Comparison of ENCODE assay signal across 1 cellular context in the genomic region with DNA sequence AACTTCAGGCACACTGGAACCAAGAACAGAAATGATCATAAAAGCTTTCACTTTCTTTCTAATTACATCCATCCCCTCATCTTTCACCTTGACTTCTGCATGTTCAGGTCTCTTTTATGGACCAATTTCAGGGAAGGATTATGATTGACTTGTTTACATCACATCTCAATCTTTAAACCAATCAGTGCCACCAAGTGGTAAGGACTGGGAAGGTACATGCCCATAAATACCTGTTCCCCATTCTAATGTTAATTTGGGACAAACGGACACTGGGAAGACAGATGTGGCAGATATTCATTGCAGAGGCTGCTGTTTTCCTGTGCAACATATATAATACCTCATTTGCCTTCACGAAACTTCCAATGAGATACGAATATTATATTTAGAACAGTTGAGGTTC.
TF ChIP-seq lines count a peak whose summit lies in the region.

No MANE protein-coding gene starts in this region.

TF ChIP-seq in GM23338, 12 proteins besides CTCF, POLR2A, EP300 and RAD21 (continued from another document):
- TF ChIP-seq, protein P1, sequence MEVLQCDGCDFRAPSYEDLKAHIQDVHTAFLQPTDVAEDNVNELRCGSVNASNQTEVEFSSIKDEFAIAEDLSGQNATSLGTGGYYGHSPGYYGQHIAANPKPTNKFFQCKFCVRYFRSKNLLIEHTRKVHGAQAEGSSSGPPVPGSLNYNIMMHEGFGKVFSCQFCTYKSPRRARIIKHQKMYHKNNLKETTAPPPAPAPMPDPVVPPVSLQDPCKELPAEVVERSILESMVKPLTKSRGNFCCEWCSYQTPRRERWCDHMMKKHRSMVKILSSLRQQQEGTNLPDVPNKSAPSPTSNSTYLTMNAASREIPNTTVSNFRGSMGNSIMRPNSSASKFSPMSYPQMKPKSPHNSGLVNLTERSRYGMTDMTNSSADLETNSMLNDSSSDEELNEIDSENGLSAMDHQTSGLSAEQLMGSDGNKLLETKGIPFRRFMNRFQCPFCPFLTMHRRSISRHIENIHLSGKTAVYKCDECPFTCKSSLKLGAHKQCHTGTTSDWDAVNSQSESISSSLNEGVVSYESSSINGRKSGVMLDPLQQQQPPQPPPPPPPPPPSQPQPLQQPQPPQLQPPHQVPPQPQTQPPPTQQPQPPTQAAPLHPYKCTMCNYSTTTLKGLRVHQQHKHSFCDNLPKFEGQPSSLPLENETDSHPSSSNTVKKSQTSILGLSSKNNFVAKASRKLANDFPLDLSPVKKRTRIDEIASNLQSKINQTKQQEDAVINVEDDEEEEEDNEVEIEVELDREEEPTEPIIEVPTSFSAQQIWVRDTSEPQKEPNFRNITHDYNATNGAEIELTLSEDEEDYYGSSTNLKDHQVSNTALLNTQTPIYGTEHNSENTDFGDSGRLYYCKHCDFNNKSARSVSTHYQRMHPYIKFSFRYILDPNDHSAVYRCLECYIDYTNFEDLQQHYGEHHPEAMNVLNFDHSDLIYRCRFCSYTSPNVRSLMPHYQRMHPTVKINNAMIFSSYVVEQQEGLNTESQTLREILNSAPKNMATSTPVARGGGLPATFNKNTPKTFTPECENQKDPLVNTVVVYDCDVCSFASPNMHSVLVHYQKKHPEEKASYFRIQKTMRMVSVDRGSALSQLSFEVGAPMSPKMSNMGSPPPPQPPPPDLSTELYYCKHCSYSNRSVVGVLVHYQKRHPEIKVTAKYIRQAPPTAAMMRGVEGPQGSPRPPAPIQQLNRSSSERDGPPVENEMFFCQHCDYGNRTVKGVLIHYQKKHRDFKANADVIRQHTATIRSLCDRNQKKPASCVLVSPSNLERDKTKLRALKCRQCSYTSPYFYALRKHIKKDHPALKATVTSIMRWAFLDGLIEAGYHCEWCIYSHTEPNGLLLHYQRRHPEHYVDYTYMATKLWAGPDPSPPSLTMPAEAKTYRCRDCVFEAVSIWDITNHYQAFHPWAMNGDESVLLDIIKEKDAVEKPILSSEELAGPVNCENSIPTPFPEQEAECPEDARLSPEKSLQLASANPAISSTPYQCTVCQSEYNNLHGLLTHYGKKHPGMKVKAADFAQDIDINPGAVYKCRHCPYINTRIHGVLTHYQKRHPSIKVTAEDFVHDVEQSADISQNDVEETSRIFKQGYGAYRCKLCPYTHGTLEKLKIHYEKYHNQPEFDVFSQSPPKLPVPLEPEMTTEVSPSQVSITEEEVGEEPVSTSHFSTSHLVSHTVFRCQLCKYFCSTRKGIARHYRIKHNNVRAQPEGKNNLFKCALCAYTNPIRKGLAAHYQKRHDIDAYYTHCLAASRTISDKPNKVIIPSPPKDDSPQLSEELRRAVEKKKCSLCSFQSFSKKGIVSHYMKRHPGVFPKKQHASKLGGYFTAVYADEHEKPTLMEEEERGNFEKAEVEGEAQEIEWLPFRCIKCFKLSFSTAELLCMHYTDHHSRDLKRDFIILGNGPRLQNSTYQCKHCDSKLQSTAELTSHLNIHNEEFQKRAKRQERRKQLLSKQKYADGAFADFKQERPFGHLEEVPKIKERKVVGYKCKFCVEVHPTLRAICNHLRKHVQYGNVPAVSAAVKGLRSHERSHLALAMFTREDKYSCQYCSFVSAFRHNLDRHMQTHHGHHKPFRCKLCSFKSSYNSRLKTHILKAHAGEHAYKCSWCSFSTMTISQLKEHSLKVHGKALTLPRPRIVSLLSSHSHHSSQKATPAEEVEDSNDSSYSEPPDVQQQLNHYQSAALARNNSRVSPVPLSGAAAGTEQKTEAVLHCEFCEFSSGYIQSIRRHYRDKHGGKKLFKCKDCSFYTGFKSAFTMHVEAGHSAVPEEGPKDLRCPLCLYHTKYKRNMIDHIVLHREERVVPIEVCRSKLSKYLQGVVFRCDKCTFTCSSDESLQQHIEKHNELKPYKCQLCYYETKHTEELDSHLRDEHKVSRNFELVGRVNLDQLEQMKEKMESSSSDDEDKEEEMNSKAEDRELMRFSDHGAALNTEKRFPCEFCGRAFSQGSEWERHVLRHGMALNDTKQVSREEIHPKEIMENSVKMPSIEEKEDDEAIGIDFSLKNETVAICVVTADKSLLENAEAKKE (CRISPR knock-in tag; IDR thresholded peaks at IDR 0.05): no peak
- TF ChIP-seq NANOG (IDR thresholded peaks at IDR 0.05; ENCODE audit: borderline replicate concordance) (no peak), ZNF331 (CRISPR knock-in tag; IDR thresholded peaks at IDR 0.05; ENCODE audit: low read depth) (no peak), REST (IDR thresholded peaks at IDR 0.05; ENCODE audit: unreplicated experiment) (no peak), ZNF114 (CRISPR knock-in tag; IDR thresholded peaks at IDR 0.05) (no peak), EZH2 (IDR thresholded peaks at IDR 0.05; ENCODE audit: low read depth, unreplicated experiment) (no peak), EZH2phosphoT487 (IDR thresholded peaks at IDR 0.05; ENCODE audit: unreplicated experiment) (no peak), JUNB (IDR thresholded peaks at IDR 0.05; ENCODE audit: unreplicated experiment) (no peak), STAT1 (IDR thresholded peaks at IDR 0.05; ENCODE audit: unreplicated experiment) (no peak)
